8 cellular contexts compared by ENCODE assay signal in genomic region chr19:48363810-48364563, GRCh38. TPM values are rescaled to one million over a fixed set of nuclear protein-coding genes. Genes with fewer than 3 reads are reported as not detected.
A peak's percentile ranks its signal among the peaks of the same experiment; 100 is the strongest.
DNase-seq lines count a peak whose midpoint lies in the region; ATAC-seq and TF ChIP-seq lines count a peak whose summit lies in the region.

TSS of gene SYNGR4 (plus strand) at chr19:48364367. CDS start at chr19:48365843, 1,476 bp downstream.
TSS of gene TMEM143 (minus strand) at chr19:48363940. CDS start at chr19:48363920, 20 bp downstream.

- no peaks in the 10 kb centered on the region for H3K9me3 Mint-ChIP-seq in natural killer cell treated with Interleukin-12 subunit alpha and Interleukin-12 subunit beta and Interleukin-15 and Interleukin-18, amount 100 ng/mL, for 72 hours

- H3K4me1 ChIP-seq in HAP-1: peaks cover 14% of the 10 kb centered on the region

- H3K36me3 ChIP-seq in HAP-1 (replicated peaks) (no peaks in the 10 kb centered on the region; the same call in 1 of the 2 replicates), MG63 (peaks cover 14% of the 10 kb centered on the region)

- peak within 1 kb of the TSS; percentile 26 for H3K4me3 ChIP-seq in HAP-1
- H3K4me3 ChIP-seq in MG63: peak within 1 kb of the TSS; percentile 65
- H3K4me3 ChIP-seq in fibroblast of the aortic adventitia (ENCODE audit: low read depth, low read length): peak within 1 kb of the TSS; percentile 81

- no peak for TF ChIP-seq CTCF in fibroblast of the aortic adventitia (IDR thresholded peaks at IDR 0.05; ENCODE audit: insufficient read depth, low read length)

- ATAC-seq in natural killer cell treated with Interleukin-12 subunit alpha and Interleukin-12 subunit beta and Interleukin-15 and Interleukin-18, amount 100 ng/mL, for 72 hours: peak; percentile 96 to 97

- peaks cover 11 to 16% of the 10 kb centered on the region in 2 donors for H3K4me1 Mint-ChIP-seq in natural killer cell treated with Interleukin-12 subunit alpha and Interleukin-12 subunit beta and Interleukin-15 and Interleukin-18, amount 100 ng/mL, for 72 hours (ENCODE audit: low read depth in 2 of 2)

- peak within 1 kb of the TSS; percentile 93 to 97 for H3K27ac Mint-ChIP-seq in natural killer cell treated with Interleukin-12 subunit alpha and Interleukin-12 subunit beta and Interleukin-15 and Interleukin-18, amount 100 ng/mL, for 72 hours

- H3K9me3 ChIP-seq in HAP-1 (no peaks in the 10 kb centered on the region), MG63 (no peaks in the 10 kb centered on the region)

- H3K27me3 ChIP-seq in HAP-1 (ENCODE audit: low read depth) (no peaks in the 10 kb centered on the region), MG63 (no peaks in the 10 kb centered on the region)

- in situ Hi-C loops in G401 (cut with HindIII; ENCODE audit: low sequenced_read_pairs): no loop called here
- in situ Hi-C loops in HAP-1 (cut with MboI; ENCODE audit: low sequenced_read_pairs): no loop called here

- no peaks in the 10 kb centered on the region for H3K36me3 Mint-ChIP-seq in natural killer cell treated with Interleukin-12 subunit alpha and Interleukin-12 subunit beta and Interleukin-15 and Interleukin-18, amount 100 ng/mL, for 72 hours

- H3K27me3 Mint-ChIP-seq in natural killer cell treated with Interleukin-12 subunit alpha and Interleukin-12 subunit beta and Interleukin-15 and Interleukin-18, amount 100 ng/mL, for 72 hours: no peaks in the 10 kb centered on the region

- peak within 1 kb of the TSS; percentile 89 for H3K4me3 Mint-ChIP-seq in natural killer cell treated with Interleukin-12 subunit alpha and Interleukin-12 subunit beta and Interleukin-15 and Interleukin-18, amount 100 ng/mL, for 72 hours

- DNase-seq in G401 (ENCODE audit: low spot score) (peak; percentile 100), HAP-1 (ENCODE audit: low spot score in 2 of 2) (peak; percentile 99), MG63 (peak; percentile 99), SHP77 (lab: John Stamatoyannopoulos, UW) (peak; percentile 99), activated gamma-delta T cell (lab: John Stamatoyannopoulos, UW) (peak; percentile 98), fibroblast of the aortic adventitia (ENCODE audit: low read depth) (peak; percentile 99)
- peak; percentile 99 for DNase-seq in natural killer cell treated with Interleukin-12 subunit alpha and Interleukin-12 subunit beta and Interleukin-15 and Interleukin-18, amount 100 ng/mL, for 72 hours (ENCODE audit: low spot score)
- DNase-seq in stimulated activated naive CD4-positive, alpha-beta T cell treated with Interleukin-2 at 50 U/mL for 16 hours (lab: John Stamatoyannopoulos, UW): peak; percentile 96

RNA-seq across cellular contexts. Expression of gene SYNGR4, which starts in this region (rescaled TPM):
- total RNA-seq in G401 (2014; rRNA removed; shearing (Covaris generic)): not detected in 2 replicates
- total RNA-seq in MG63 (2014; rRNA removed; shearing (Covaris generic); ENCODE audit: low replicate concordance): not detected in 2 replicates
- not detected in 2 replicates for total RNA-seq in fibroblast of the aortic adventitia (ENCODE audit: low replicate concordance)
- under 1 TPM in 1 of 2 donors, not detected in 1; 0.45 TPM for total RNA-seq in natural killer cell treated with Interleukin-12 subunit alpha and Interleukin-12 subunit beta and Interleukin-15 and Interleukin-18, amount 100 ng/mL, for 72 hours

RNA-seq across cellular contexts. Expression of gene TMEM143, which starts in this region (rescaled TPM):
- 7.4 and 9.8 TPM in 2 replicates for total RNA-seq in G401 (2014; rRNA removed; shearing (Covaris generic))
- 3.4 and 5.1 TPM in 2 replicates for total RNA-seq in MG63 (2014; rRNA removed; shearing (Covaris generic); ENCODE audit: low replicate concordance)
- total RNA-seq in fibroblast of the aortic adventitia (ENCODE audit: low replicate concordance): 2.2 and 5.0 TPM in 2 replicates
- total RNA-seq in natural killer cell treated with Interleukin-12 subunit alpha and Interleukin-12 subunit beta and Interleukin-15 and Interleukin-18, amount 100 ng/mL, for 72 hours: 10 to 100 TPM in 1 of 2 donors, 1 to 10 TPM in 1; 6.9 to 25.5 TPM

Comparison
In these comparisons a context has a peak if more than half of its experiments do, and no peak if none do; other contexts are left out.
1. Peak in every context shown above with its lines: DNase-seq, ATAC-seq and H3K4me3 ChIP-seq.
2. H3K4me3 ChIP-seq: peak in every context shown above with its lines; median percentile 81 in fibroblast of the aortic adventitia; 65 in MG63; 26 in HAP-1.